ENCODE assay signal across 9 cellular contexts in genomic region chr20:50467618-50468373, GRCh38. TPM values are rescaled to one million over a fixed set of nuclear protein-coding genes. Genes with fewer than 3 reads are reported as not detected.
DNase-seq lines count a peak whose midpoint lies in the region; ATAC-seq and TF ChIP-seq lines count a peak whose summit lies in the region.
"Had no signal": no experiment of that assay in that cellular context is flagged by ENCODE, and none has a peak within 500 bp of the region (broad histone marks: within the 10 kb centered on the region; RNA-seq: fewer than 3 reads in every experiment).

No MANE protein-coding gene starts in this region.

- H3K4me1 Mint-ChIP-seq in Caco-2 (ENCODE audit: low read depth, unreplicated experiment) = peaks cover 5% of the 10 kb centered on the region
- H3K4me1 Mint-ChIP-seq in CD8-positive, alpha-beta memory T cell = peaks cover 11 to 22% (median 16%) of the 10 kb centered on the region in 3 donors

- no peak overlapping the region for H3K27ac ChIP-seq in CD8-positive, alpha-beta memory T cell (ENCODE audit: low read depth, low read length)

- no peaks in the 10 kb centered on the region for H3K27me3 ChIP-seq in Caco-2 (replicated peaks; ENCODE audit: control insufficient read depth, insufficient read depth, low read length)
- H3K27me3 ChIP-seq in CD8-positive, alpha-beta memory T cell (ENCODE audit: insufficient read depth, low read length, poor library complexity, severe bottlenecking) = no peaks in the 10 kb centered on the region

- no peaks in the 10 kb centered on the region for H3K9me3 Mint-ChIP-seq in Caco-2 (ENCODE audit: unreplicated experiment)
- H3K9me3 Mint-ChIP-seq in CD8-positive, alpha-beta memory T cell = no peaks in the 10 kb centered on the region
- H3K9me3 Mint-ChIP-seq: activated naive CD8-positive, alpha-beta T cell treated with anti-CD3 and anti-CD28 coated beads, Interleukin-2, amount 10 ng/mL, durations not matched to agents 7 days and 5 days had no signal

- no peak for TF ChIP-seq CTCF in Caco-2 (IDR thresholded peaks at IDR 0.05; ENCODE audit: insufficient read depth in 1 of 2, low read depth in 1 of 2, low read length in 1 of 2, severe bottlenecking in 1 of 2, unreplicated experiment in 1 of 2)

- no peaks in the 10 kb centered on the region for H3K9me3 ChIP-seq in Caco-2
- H3K9me3 ChIP-seq in CD8-positive, alpha-beta memory T cell (ENCODE audit: low read length) = no peaks in the 10 kb centered on the region

- intact Hi-C loops in Caco-2 (cut with micrococcal nuclease; ENCODE audit: unreplicated experiment) = loop anchor here (2.0 to 10.0 kb wide), 2 partner anchors 113 to 317 kb away; no protein-coding TSS in a partner anchor

- peak; percentile 79 to 86 for DNase-seq in Caco-2
- DNase-seq in HT1080 (ENCODE audit: low read depth) = peak; percentile 59
- DNase-seq in T-helper 1 cell = peak in 3 of 5 donors; percentile 5 to 44 (median 12)
- DNase-seq in stimulated activated CD4-positive, alpha-beta T cell treated with anti-CD3 and anti-CD28 coated beads, Interleukin-4, amount 100 ng/mL, for 1 hour = peak; percentile 25
- DNase-seq in CD8-positive, alpha-beta memory T cell = no peak
- DNase-seq: activated naive CD8-positive, alpha-beta T cell treated with anti-CD3 and anti-CD28 coated beads, Interleukin-2, amount 10 ng/mL, durations not matched to agents 7 days and 5 days had no signal

- H3K4me3 ChIP-seq in Caco-2 (ENCODE audit: low read depth, low read length) = no peak overlapping the region
- no peak overlapping the region for H3K4me3 ChIP-seq in CD8-positive, alpha-beta memory T cell (ENCODE audit: low read length)

- no peaks in the 10 kb centered on the region for H3K36me3 Mint-ChIP-seq in Caco-2 (ENCODE audit: insufficient read depth, unreplicated experiment)
- H3K36me3 Mint-ChIP-seq in CD8-positive, alpha-beta memory T cell = no peaks in the 10 kb centered on the region
- H3K36me3 Mint-ChIP-seq: activated naive CD8-positive, alpha-beta T cell treated with anti-CD3 and anti-CD28 coated beads, Interleukin-2, amount 10 ng/mL, durations not matched to agents 7 days and 5 days had no signal

- no TSS peak for BruUV-seq in Caco-2 (replicated peaks; lab: Mats Ljungman, UMichigan)

- H3K4me3 Mint-ChIP-seq in Caco-2 (ENCODE audit: unreplicated experiment) = no peak overlapping the region
- H3K4me3 Mint-ChIP-seq in CD8-positive, alpha-beta memory T cell = no peak overlapping the region
- H3K4me3 Mint-ChIP-seq: activated naive CD8-positive, alpha-beta T cell treated with anti-CD3 and anti-CD28 coated beads, Interleukin-2, amount 10 ng/mL, durations not matched to agents 7 days and 5 days had no signal

- no peaks in the 10 kb centered on the region for H3K36me3 ChIP-seq in Caco-2 (ENCODE audit: control insufficient read depth, insufficient read depth, low read length)
- H3K36me3 ChIP-seq in CD8-positive, alpha-beta memory T cell (ENCODE audit: insufficient read depth, low read length) = no peaks in the 10 kb centered on the region

- CTCF ChIA-PET in Caco-2 (lab: Charles Lee) = interaction anchor here (0.5 kb wide), 1 partner anchor 149 kb away, joined by 8 read pairs; no protein-coding TSS in a partner anchor
- CTCF ChIA-PET in CD8-positive, alpha-beta memory T cell (lab: Charles Lee) = interaction anchor here (0.9 to 1.6 kb wide), 3 partner anchors 108 to 289 kb away, joined by 3 to 4 read pairs (median 3); no protein-coding TSS in a partner anchor

- ATAC-seq in esophagus mucosa = peak; percentile 38
- no peak for ATAC-seq in HG03442 (IDR thresholded peaks at IDR 0.05; ENCODE audit: unreplicated experiment)
- ATAC-seq in HG02571 (IDR thresholded peaks at IDR 0.05; ENCODE audit: unreplicated experiment) = no peak

- POLR2A ChIA-PET in Caco-2 (lab: Charles Lee) = interaction anchor here (0.9 kb wide), 1 partner anchor 44 kb away, joined by 3 read pairs; no protein-coding TSS in a partner anchor
- POLR2A ChIA-PET in CD8-positive, alpha-beta memory T cell (lab: Charles Lee) = no interaction called here

- H3K27ac Mint-ChIP-seq in Caco-2 (ENCODE audit: unreplicated experiment) = no peak overlapping the region
- H3K27ac Mint-ChIP-seq in CD8-positive, alpha-beta memory T cell = no peak overlapping the region
- H3K27ac Mint-ChIP-seq: activated naive CD8-positive, alpha-beta T cell treated with anti-CD3 and anti-CD28 coated beads, Interleukin-2, amount 10 ng/mL, durations not matched to agents 7 days and 5 days had no signal

- H3K27me3 Mint-ChIP-seq in Caco-2 (ENCODE audit: insufficient read depth, unreplicated experiment) = no peaks in the 10 kb centered on the region
- H3K27me3 Mint-ChIP-seq in CD8-positive, alpha-beta memory T cell = peaks cover 0 to 4% of the 10 kb centered on the region in 2 donors
- H3K27me3 Mint-ChIP-seq: activated naive CD8-positive, alpha-beta T cell treated with anti-CD3 and anti-CD28 coated beads, Interleukin-2, amount 10 ng/mL, durations not matched to agents 7 days and 5 days had no signal

- H3K4me1 ChIP-seq in Caco-2 = peaks cover 3% of the 10 kb centered on the region
- peaks cover 13% of the 10 kb centered on the region for H3K4me1 ChIP-seq in CD8-positive, alpha-beta memory T cell (ENCODE audit: insufficient read depth, low read length)

RNA-seq across cellular contexts. Expression of gene PTPN1, which starts 42.4 kb away (rescaled TPM):
- total RNA-seq in Caco-2 (2022) = 65.0 and 65.2 TPM in 2 replicates
- 38.0 and 47.6 TPM in 2 replicates for total RNA-seq in HT1080 (2014; rRNA removed; shearing (Covaris generic))
- polyA plus RNA-seq in HT1080 (2015; cell fraction: cytosol; rRNA removed) = 46.9 and 50.8 TPM in 2 replicates
- 57.0 and 68.2 TPM in 2 replicates for polyA plus RNA-seq in HT1080 (2015; cell fraction: nucleus; rRNA removed)
- 23.3 TPM for total RNA-seq in esophagus mucosa
- 10 to 100 TPM; 64.2 to 67.3 TPM for total RNA-seq in CD8-positive, alpha-beta memory T cell
- polyA plus RNA-seq in CD8-positive, alpha-beta memory T cell = 35.7 TPM

Comparison
In these comparisons a context has a peak if more than half of its experiments do, and no peak if none do; other contexts are left out.
1. DNase-seq: peak in Caco-2 (2 of 2), HT1080 (single experiment), T-helper 1 cell (3 of 5) and stimulated activated CD4-positive, alpha-beta T cell treated with anti-CD3 and anti-CD28 coated beads, Interleukin-4, amount 100 ng/mL, for 1 hour (single experiment); none in CD8-positive, alpha-beta memory T cell (0 of 5).